ENCODE assay signal across 18 cellular contexts in genomic region chr13:32682130-32682529, GRCh38.
"Had no signal": no experiment of that assay in that cellular context is flagged by ENCODE, and none has a peak within 500 bp of the region (broad histone marks: within the 10 kb centered on the region; RNA-seq: fewer than 3 reads in every experiment).

No MANE protein-coding gene starts in this region.

- H3K4me3 Mint-ChIP-seq: activated CD4-positive, alpha-beta T cell treated with anti-CD3 and anti-CD28 coated beads, Interleukin-2, amount 10 ng/mL, durations not matched to agents 7 days and 5 days; brain; neural crest cell; WTC11 had no signal

- H3K9me3 Mint-ChIP-seq: brain, neural crest cell, WTC11 had no signal

- H3K4me1 Mint-ChIP-seq: activated CD4-positive, alpha-beta T cell treated with anti-CD3 and anti-CD28 coated beads, Interleukin-2, amount 10 ng/mL, durations not matched to agents 7 days and 5 days; neural crest cell; WTC11 had no signal

- H3K9me3 ChIP-seq: colonic mucosa, lower lobe of right lung, right atrium auricular region, stomach, vagina had no signal

- H3K36me3 ChIP-seq: colonic mucosa, vagina had no signal

- H3K27ac ChIP-seq: colonic mucosa, lower lobe of right lung, right atrium auricular region, stomach, vagina had no signal

- DNase-seq: activated CD4-positive, alpha-beta T cell treated with anti-CD3 and anti-CD28 coated beads, Interleukin-2, amount 10 ng/mL, durations not matched to agents 7 days and 5 days; activated CD8-positive, alpha-beta memory T cell treated with anti-CD3 and anti-CD28 coated beads for 24 hours; anterior cingulate cortex; caudate nucleus; colonic mucosa; erythroblast; hypothalamus; lower lobe of right lung; stomach; SW 1271; T-helper 2 cell; trophoblast cell had no signal

- H3K27me3 Mint-ChIP-seq: activated CD4-positive, alpha-beta T cell treated with anti-CD3 and anti-CD28 coated beads, Interleukin-2, amount 10 ng/mL, durations not matched to agents 7 days and 5 days; brain; progenitor cell of endocrine pancreas had no signal

- ATAC-seq: lower lobe of right lung, WTC11 had no signal

- H3K4me1 ChIP-seq: colonic mucosa, lower lobe of right lung, right atrium auricular region, stomach, vagina had no signal

- H3K27ac Mint-ChIP-seq: WTC11 had no signal

- H3K27me3 ChIP-seq: colonic mucosa, right atrium auricular region, stomach, vagina had no signal

- H3K4me3 ChIP-seq: colonic mucosa, lower lobe of right lung, right atrium auricular region, stomach, vagina had no signal
